In genomic region chr1:197572169-197572568, GRCh38 we compare ENCODE assay signal across 21 cellular contexts.
DNase-seq lines count a peak whose midpoint lies in the region; ATAC-seq and TF ChIP-seq lines count a peak whose summit lies in the region.
"Had no signal": no experiment of that assay in that cellular context is flagged by ENCODE, and none has a peak within 500 bp of the region (broad histone marks: within the 10 kb centered on the region; RNA-seq: fewer than 3 reads in every experiment).

No MANE protein-coding gene starts in this region.

- no peak overlapping the region for H3K27ac ChIP-seq in RWPE1
- H3K27ac ChIP-seq: A549; BLaER1 treated with 17β-estradiol and CSF1 and Interleukin-3, amounts not matched to agents 10 nM and 100 nM had no signal

- CTCF ChIA-PET in RWPE1 (lab: Yijun Ruan, JAX) (interaction anchor here (0.5 kb wide), 1 partner anchor 304 kb away, joined by 6 read pairs; no protein-coding TSS in a partner anchor), GM10248 (lab: Yijun Ruan, JAX) (no interaction called here)

- TF ChIP-seq CTCF in RWPE1 (conservative IDR thresholded peaks at IDR 0.05; ENCODE audit: low read depth) (no peak), GM10248 (IDR thresholded peaks at IDR 0.05; ENCODE audit: control extremely low read depth, extremely low read depth, low read depth, missing control alignments) (no peak)

- ATAC-seq in GM18868 (IDR thresholded peaks at IDR 0.05; ENCODE audit: unreplicated experiment), result no peak
- ATAC-seq: A549, GM23338, HCT116 had no signal

- DNase-seq in NCI-H2227 (lab: John Stamatoyannopoulos, UW; ENCODE audit: unreplicated experiment) (peak; percentile 52), SK-N-DZ (ENCODE audit: low spot score) (peak; percentile 4), islet precursor cell (peak; percentile 30), RWPE1 (ENCODE audit: low spot score) (no peak), GM10248 (ENCODE audit: extremely low spot score) (no peak)
- DNase-seq: 8988T; ACHN; AML-193; BE2C; CD4-positive, alpha-beta T cell; CD8-positive, alpha-beta memory T cell; DMS 273 treated with DMSO at 0.1 percent for 48 hours; DMS79; EL; GDM1; H9 had no signal

- POLR2A ChIA-PET in RWPE1 (lab: Yijun Ruan, JAX; ENCODE audit: low non-redundant PET), result no interaction called here
- POLR2A ChIA-PET in GM10248 (lab: Yijun Ruan, JAX), result no interaction called here

Comparison
In these comparisons a context has a peak if more than half of its experiments do, and no peak if none do; other contexts are left out.
1. DNase-seq: peak in NCI-H2227 (single experiment), SK-N-DZ (single experiment) and islet precursor cell (single experiment); none in RWPE1 (single experiment) and GM10248 (single experiment).